15 cellular contexts compared by ENCODE assay signal in the genomic region with DNA sequence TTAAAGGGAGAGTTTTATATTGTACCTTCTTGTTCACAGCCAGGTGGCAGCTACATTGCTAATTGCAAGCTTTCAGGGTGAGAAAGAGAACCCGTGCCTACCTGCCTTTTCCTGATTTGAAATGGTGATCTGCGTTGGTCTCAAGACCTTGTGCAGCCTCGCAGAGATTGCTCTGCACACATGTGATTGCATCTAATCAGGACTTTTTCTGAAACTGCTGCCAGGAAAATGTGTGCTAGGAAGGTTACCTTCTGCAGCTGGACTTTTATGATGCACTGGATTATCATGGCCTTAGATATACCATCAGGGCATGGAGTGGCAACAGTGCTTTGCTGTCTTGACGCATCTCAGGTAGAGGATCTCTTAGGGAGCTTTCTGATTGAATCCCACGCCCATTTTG. TPM values are rescaled to one million over a fixed set of nuclear protein-coding genes. Genes with fewer than 3 reads are reported as not detected.
DNase-seq lines count a peak whose midpoint lies in the region; ATAC-seq and TF ChIP-seq lines count a peak whose summit lies in the region.
"Had no signal": no experiment of that assay in that cellular context is flagged by ENCODE, and none has a peak within 500 bp of the region (broad histone marks: within the 10 kb centered on the region; RNA-seq: fewer than 3 reads in every experiment).

No MANE protein-coding gene starts in this region.

- ATAC-seq in SK-N-SH treated with all-trans-retinoic acid at 6 μM for 48 hours (no peak), sciatic nerve (no peak)
- ATAC-seq: HepG2 had no signal

- no peak for TF ChIP-seq RAD21 in SK-N-SH (IDR thresholded peaks at IDR 0.05; ENCODE audit: low read length)

- H4K20me1 ChIP-seq in SK-N-SH (ENCODE audit: insufficient read depth) = peaks cover 49% of the 10 kb centered on the region

- H3K9me3 ChIP-seq in SK-N-SH (no peaks in the 10 kb centered on the region), colonic mucosa (no peaks in the 10 kb centered on the region)
- H3K9me3 ChIP-seq: BLaER1 treated with 17β-estradiol and CSF1 and Interleukin-3, amounts not matched to agents 10 nM and 100 nM had no signal

- H3K27me3 Mint-ChIP-seq in CD14-positive monocyte (ENCODE audit: low read depth in 3 of 3) = peaks cover 9 to 15% (median 12%) of the 10 kb centered on the region in 3 donors

- H3K4me2 ChIP-seq in SK-N-SH = no peak overlapping the region

- H3K4me3 Mint-ChIP-seq in CD14-positive monocyte = no peak overlapping the region
- H3K4me3 Mint-ChIP-seq: CD4-positive, alpha-beta memory T cell; H9 had no signal

- H3K79me2 ChIP-seq in SK-N-SH (ENCODE audit: insufficient read depth) = peaks cover 60% of the 10 kb centered on the region

- H3K4me1 ChIP-seq in SK-N-SH (ENCODE audit: control insufficient read depth in 1 of 2, insufficient read depth in 2 of 2, low read depth in 1 of 2, low read length in 1 of 2) (peaks cover 0 to 8% of the 10 kb centered on the region in 2 experiments; a peak in 1 of 4 replicates), colonic mucosa (peaks cover 14% of the 10 kb centered on the region)

- TF ChIP-seq CTCF in SK-N-SH (IDR thresholded peaks at IDR 0.05) (no peak), colonic mucosa (IDR thresholded peaks at IDR 0.05) (no peak), CD14-positive monocyte (IDR thresholded peaks at IDR 0.05) (no peak)

- TF ChIP-seq EP300 in SK-N-SH (IDR thresholded peaks at IDR 0.05; ENCODE audit: borderline replicate concordance in 1 of 2, low read depth in 1 of 2, low read length in 1 of 2) = no peak

- H3K36me3 ChIP-seq in SK-N-SH (replicated peaks in 1 of 2; ENCODE audit: control insufficient read depth in 1 of 2, insufficient read depth in 2 of 2, low read length in 1 of 2) (no peaks in the 10 kb centered on the region), colonic mucosa (no peaks in the 10 kb centered on the region)
- H3K36me3 ChIP-seq: BLaER1 treated with 17β-estradiol and CSF1 and Interleukin-3, amounts not matched to agents 10 nM and 100 nM had no signal

- DNase-seq in SK-N-SH = no peak
- no peak for DNase-seq in colonic mucosa
- peak; percentile 2 for DNase-seq in sciatic nerve (ENCODE audit: low spot score)
- no peak for DNase-seq in NCI-H2196 (lab: John Stamatoyannopoulos, UW; ENCODE audit: unreplicated experiment)
- no peak for DNase-seq in NOMO-1 treated with dmso at 0.1 percent for 144 hours (lab: John Stamatoyannopoulos, UW; ENCODE audit: unreplicated experiment)
- no peak for DNase-seq in CD14-positive monocyte (ENCODE audit: low spot score)
- DNase-seq: ACHN; CD4-positive, alpha-beta memory T cell; DND-41; GDM1; GOT3; H9 had no signal

- peaks cover 0 to 3% (median 0%) of the 10 kb centered on the region in 7 donors for H3K9me3 Mint-ChIP-seq in CD14-positive monocyte
- H3K9me3 Mint-ChIP-seq: H9 had no signal

- H3K9ac ChIP-seq in SK-N-SH (no peak overlapping the region), colonic mucosa (ENCODE audit: low read depth in 2 of 2, low read length in 2 of 2) (peak overlapping the region in 1 of 2 donors; percentile 54)
- H3K9ac ChIP-seq: BLaER1 treated with 17β-estradiol and CSF1 and Interleukin-3, amounts not matched to agents 10 nM and 100 nM had no signal

- WGBS in SK-N-SH (ENCODE audit: low lambda C conversion rate) = 66% methylated on average over 5 of the region's 5 CpGs

- POLR2A ChIA-PET in SK-N-SH (lab: Yijun Ruan, JAX) = no interaction called here

- H3K4me3 ChIP-seq in SK-N-SH (ENCODE audit: low read depth in 2 of 2, low read length in 1 of 2) = no peak overlapping the region
- H3K4me3 ChIP-seq in colonic mucosa = no peak overlapping the region
- H3K4me3 ChIP-seq: BLaER1 treated with 17β-estradiol and CSF1 and Interleukin-3, amounts not matched to agents 10 nM and 100 nM had no signal

- no peaks in the 10 kb centered on the region for H3K27me3 ChIP-seq in SK-N-SH (ENCODE audit: insufficient read depth)
- no peaks in the 10 kb centered on the region for H3K27me3 ChIP-seq in colonic mucosa

- H3K9me2 ChIP-seq in SK-N-SH = no peaks in the 10 kb centered on the region

- no peaks in the 10 kb centered on the region for H3K4me1 Mint-ChIP-seq in CD14-positive monocyte
- H3K4me1 Mint-ChIP-seq: CD4-positive, alpha-beta memory T cell had no signal

- CTCF ChIA-PET in SK-N-SH (lab: Yijun Ruan, JAX) = interaction anchor here (1.1 to 2.3 kb wide), 2 partner anchors 13 to 403 kb away, joined by 3 to 11 read pairs; no protein-coding TSS in a partner anchor

- intact Hi-C loops in colonic mucosa (cut with DNase I) (no loop called here), sciatic nerve (cut with DNase I) (no loop called here), CD14-positive monocyte (cut with micrococcal nuclease) (no loop called here)

- no peaks in the 10 kb centered on the region for H3F3A ChIP-seq in SK-N-SH (replicated peaks; ENCODE audit: insufficient read depth)

- H3K27ac ChIP-seq in SK-N-SH (ENCODE audit: low read depth in 2 of 2, low read length in 1 of 2) (no peak overlapping the region), colonic mucosa (peak overlapping the region; percentile 47)
- H3K27ac ChIP-seq: BLaER1 treated with 17β-estradiol and CSF1 and Interleukin-3, amounts not matched to agents 10 nM and 100 nM had no signal

- H3K36me3 Mint-ChIP-seq in CD14-positive monocyte = no peaks in the 10 kb centered on the region
- H3K36me3 Mint-ChIP-seq: CD4-positive, alpha-beta memory T cell had no signal

- no peak overlapping the region for H2AFZ ChIP-seq in SK-N-SH (ENCODE audit: low read depth)

- H3K27ac Mint-ChIP-seq in CD14-positive monocyte = no peak overlapping the region
- H3K27ac Mint-ChIP-seq: CD4-positive, alpha-beta memory T cell had no signal

TF ChIP-seq in SK-N-SH, 30 proteins besides CTCF, POLR2A, EP300 and RAD21:
- peak; percentile 41; the same call in 1 of the 2 replicates for TF ChIP-seq MXI1 (IDR thresholded peaks at IDR 0.05; ENCODE audit: low read depth, low read length)
- TF ChIP-seq, protein P1, sequence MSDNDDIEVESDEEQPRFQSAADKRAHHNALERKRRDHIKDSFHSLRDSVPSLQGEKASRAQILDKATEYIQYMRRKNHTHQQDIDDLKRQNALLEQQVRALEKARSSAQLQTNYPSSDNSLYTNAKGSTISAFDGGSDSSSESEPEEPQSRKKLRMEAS (IDR thresholded peaks at IDR 0.05; ENCODE audit: low read depth) = no peak
- TF ChIP-seq GATA2 (CRISPR knock-in tag; IDR thresholded peaks at IDR 0.05) = peak; percentile 75
- TF ChIP-seq NRF1 (IDR thresholded peaks at IDR 0.05; ENCODE audit: low read depth, low read length) = no peak

TF ChIP-seq in SK-N-SH treated with all-trans-retinoic acid at 6 μM for 48 hours, 23 proteins besides CTCF, POLR2A, EP300 and RAD21:
- TF ChIP-seq OSR1 (CRISPR knock-in tag; IDR thresholded peaks at IDR 0.05) = no peak
- TF ChIP-seq RARB (CRISPR knock-in tag; IDR thresholded peaks at IDR 0.05) = no peak
- TF ChIP-seq, protein P2, sequence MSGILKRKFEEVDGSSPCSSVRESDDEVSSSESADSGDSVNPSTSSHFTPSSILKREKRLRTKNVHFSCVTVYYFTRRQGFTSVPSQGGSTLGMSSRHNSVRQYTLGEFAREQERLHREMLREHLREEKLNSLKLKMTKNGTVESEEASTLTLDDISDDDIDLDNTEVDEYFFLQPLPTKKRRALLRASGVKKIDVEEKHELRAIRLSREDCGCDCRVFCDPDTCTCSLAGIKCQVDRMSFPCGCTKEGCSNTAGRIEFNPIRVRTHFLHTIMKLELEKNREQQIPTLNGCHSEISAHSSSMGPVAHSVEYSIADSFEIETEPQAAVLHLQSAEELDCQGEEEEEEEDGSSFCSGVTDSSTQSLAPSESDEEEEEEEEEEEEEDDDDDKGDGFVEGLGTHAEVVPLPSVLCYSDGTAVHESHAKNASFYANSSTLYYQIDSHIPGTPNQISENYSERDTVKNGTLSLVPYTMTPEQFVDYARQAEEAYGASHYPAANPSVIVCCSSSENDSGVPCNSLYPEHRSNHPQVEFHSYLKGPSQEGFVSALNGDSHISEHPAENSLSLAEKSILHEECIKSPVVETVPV (CRISPR knock-in tag; IDR thresholded peaks at IDR 0.05) = no peak
- no peak for TF ChIP-seq ZNF70 (CRISPR knock-in tag; IDR thresholded peaks at IDR 0.05)
TF ChIP-seq in SK-N-SH treated with all-trans-retinoic acid at 6 μM for 48 hours: peak in this region for 0.

RNA-seq across cellular contexts. Expression of gene AGAP1, which starts 45.1 kb away (rescaled TPM):
- 8.8 and 9.4 TPM in 2 replicates for polyA plus RNA-seq in SK-N-SH (2012; rRNA removed)
- polyA plus RNA-seq in SK-N-SH (2012; cell fraction: cytosol; rRNA removed) = 4.9 and 7.6 TPM in 2 replicates
- 9.4 and 9.9 TPM in 2 replicates for polyA plus RNA-seq in SK-N-SH (2012; cell fraction: nucleus; rRNA removed)
- 10 to 100 TPM; 62.1 to 62.9 TPM for total RNA-seq in colonic mucosa
- 62.9 TPM for total RNA-seq in sciatic nerve
- not detected for polyA plus RNA-seq in CD14-positive monocyte
